In the genomic region with DNA sequence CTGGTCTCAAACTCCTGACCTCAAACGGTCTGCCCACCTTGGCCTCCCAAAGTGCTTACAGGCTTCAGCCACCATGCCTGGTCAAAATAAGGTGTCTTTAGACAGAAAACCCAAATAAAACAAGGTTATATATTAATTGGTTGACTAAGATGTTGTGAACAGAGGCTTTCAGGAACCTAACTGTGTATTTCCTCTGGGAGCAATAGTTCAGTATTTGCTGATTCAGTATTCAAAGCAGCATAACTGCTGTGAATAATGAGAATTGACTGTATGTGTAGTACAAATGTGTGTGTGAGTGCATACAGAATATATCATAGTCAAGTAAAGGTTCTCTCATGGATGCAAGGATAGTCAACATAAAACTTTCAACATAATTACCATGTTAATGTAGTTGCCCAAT, we compare ENCODE assay signal across 16 cellular contexts.
A peak's percentile ranks its signal among the peaks of the same experiment; 100 is the strongest.
DNase-seq lines count a peak whose midpoint lies in the region; ATAC-seq and TF ChIP-seq lines count a peak whose summit lies in the region.
"Had no signal": no experiment of that assay in that cellular context is flagged by ENCODE, and none has a peak within 500 bp of the region (broad histone marks: within the 10 kb centered on the region; RNA-seq: fewer than 3 reads in every experiment).

No MANE protein-coding gene starts in this region.

- peak overlapping the region; percentile 15 for H4K91ac ChIP-seq in trophoblast cell (ENCODE audit: low read depth, low read length)

- H4K20me1 ChIP-seq in KMS-11 (ENCODE audit: insufficient read depth) = no peaks in the 10 kb centered on the region

- H3K27ac Mint-ChIP-seq in CD14-positive monocyte = peak overlapping the region in 5 of 7 donors; percentile 54 to 73 (median 70)
- H3K27ac Mint-ChIP-seq in endodermal cell = no peak overlapping the region
- H3K27ac Mint-ChIP-seq in activated CD8-positive, alpha-beta T cell treated with anti-CD3 and anti-CD28 coated beads, Interleukin-2, amount 10 ng/mL, durations not matched to agents 7 days and 5 days = no peak overlapping the region
- H3K27ac Mint-ChIP-seq: CD4-positive, alpha-beta memory T cell; IgD-negative memory B cell had no signal

- no peaks in the 10 kb centered on the region for H3K27me3 ChIP-seq in KMS-11 (ENCODE audit: insufficient read depth, low read depth)
- no peaks in the 10 kb centered on the region for H3K27me3 ChIP-seq in endodermal cell (ENCODE audit: control insufficient read depth, insufficient read depth, low read length, poor library complexity, severe bottlenecking)
- no peaks in the 10 kb centered on the region for H3K27me3 ChIP-seq in trophoblast cell (ENCODE audit: insufficient read depth, low read length)

- H3K36me3 Mint-ChIP-seq in CD14-positive monocyte (peaks cover 0 to 3% of the 10 kb centered on the region in 2 donors), endodermal cell (ENCODE audit: low read depth) (peaks cover 16% of the 10 kb centered on the region)
- H3K36me3 Mint-ChIP-seq in activated CD8-positive, alpha-beta T cell treated with anti-CD3 and anti-CD28 coated beads, Interleukin-2, amount 10 ng/mL, durations not matched to agents 7 days and 5 days (ENCODE audit: low read depth) = no peaks in the 10 kb centered on the region
- H3K36me3 Mint-ChIP-seq: CD4-positive, alpha-beta memory T cell; IgD-negative memory B cell had no signal

- H3K23ac ChIP-seq in trophoblast cell (ENCODE audit: low read length) = no peak overlapping the region

- no peaks in the 10 kb centered on the region for H3K36me3 ChIP-seq in KMS-11 (ENCODE audit: insufficient read depth)
- no peaks in the 10 kb centered on the region for H3K36me3 ChIP-seq in endodermal cell (ENCODE audit: control insufficient read depth, insufficient read depth, low read length)
- H3K36me3 ChIP-seq in trophoblast cell (ENCODE audit: control insufficient read depth in 1 of 2, insufficient read depth in 2 of 2, low read length in 2 of 2) = peaks cover 3 to 6% of the 10 kb centered on the region in 2 experiments
- H3K36me3 ChIP-seq: HAP-1 had no signal

- H3K79me2 ChIP-seq in KMS-11 (ENCODE audit: insufficient read depth, low read depth) (no peaks in the 10 kb centered on the region), trophoblast cell (ENCODE audit: control insufficient read depth, insufficient read depth, low read length, poor library complexity) (peaks cover 2% of the 10 kb centered on the region)

- H3K4me2 ChIP-seq in KMS-11 = peak overlapping the region; percentile 24; the same call in 1 of the 2 replicates
- H3K4me2 ChIP-seq in trophoblast cell (ENCODE audit: low read length) = no peak overlapping the region

- H3K4ac ChIP-seq in trophoblast cell (ENCODE audit: low read depth, low read length) = no peak overlapping the region

- POLR2A ChIA-PET in activated CD8-positive, alpha-beta T cell treated with anti-CD3 and anti-CD28 coated beads, Interleukin-2, amount 10 ng/mL, durations not matched to agents 7 days and 5 days (lab: Charles Lee) = no interaction called here

- H2BK5ac ChIP-seq in trophoblast cell (ENCODE audit: low read depth, low read length, poor library complexity) = no peak overlapping the region

- intact Hi-C loops in CD14-positive monocyte (cut with micrococcal nuclease) = no loop called here

- H3K9me3 ChIP-seq in endodermal cell (ENCODE audit: control insufficient read depth, low read length) (peaks cover 45% of the 10 kb centered on the region), trophoblast cell (ENCODE audit: insufficient read depth, low read depth, low read length) (peaks cover 3% of the 10 kb centered on the region)

- ATAC-seq in GM21390 (IDR thresholded peaks at IDR 0.05; ENCODE audit: unreplicated experiment) = no peak
- no peak for ATAC-seq in activated CD8-positive, alpha-beta T cell treated with anti-CD3 and anti-CD28 coated beads, Interleukin-2, amount 10 ng/mL, durations not matched to agents 7 days and 5 days

- H4K8ac ChIP-seq in trophoblast cell (ENCODE audit: low read depth, low read length) = no peak overlapping the region

- H3K18ac ChIP-seq in trophoblast cell (ENCODE audit: low read length) = no peak overlapping the region

- DNase-seq in CD14-positive monocyte (ENCODE audit: low spot score) = no peak
- DNase-seq in endodermal cell = no peak
- no peak for DNase-seq in trophoblast cell
- DNase-seq in NCI-H524 treated with DMSO at 0.1 percent for 48 hours (lab: John Stamatoyannopoulos, UW) = no peak
- no peak for DNase-seq in activated CD8-positive, alpha-beta T cell treated with anti-CD3 and anti-CD28 coated beads, Interleukin-2, amount 10 ng/mL, durations not matched to agents 7 days and 5 days
- DNase-seq: AML-193; CD4-positive, alpha-beta memory T cell; DMS153; DMS79; GDM1; KBM-7 had no signal

- H3K4me3 Mint-ChIP-seq in CD14-positive monocyte (no peak overlapping the region), endodermal cell (no peak overlapping the region)
- no peak overlapping the region for H3K4me3 Mint-ChIP-seq in activated CD8-positive, alpha-beta T cell treated with anti-CD3 and anti-CD28 coated beads, Interleukin-2, amount 10 ng/mL, durations not matched to agents 7 days and 5 days
- H3K4me3 Mint-ChIP-seq: CD4-positive, alpha-beta memory T cell; IgD-negative memory B cell had no signal

- H3K27me3 Mint-ChIP-seq in CD14-positive monocyte (ENCODE audit: low read depth in 3 of 3) = peaks cover 0 to 6% (median 1%) of the 10 kb centered on the region in 3 donors
- no peaks in the 10 kb centered on the region for H3K27me3 Mint-ChIP-seq in endodermal cell (ENCODE audit: insufficient read depth)
- H3K27me3 Mint-ChIP-seq in activated CD8-positive, alpha-beta T cell treated with anti-CD3 and anti-CD28 coated beads, Interleukin-2, amount 10 ng/mL, durations not matched to agents 7 days and 5 days (ENCODE audit: low read depth) = no peaks in the 10 kb centered on the region
- H3K27me3 Mint-ChIP-seq: CD4-positive, alpha-beta memory T cell; IgD-negative memory B cell had no signal

- H4K12ac ChIP-seq in trophoblast cell (ENCODE audit: low read depth, low read length) = no peak overlapping the region

- peak overlapping the region; percentile 18; the same call in 1 of the 2 replicates for H2AFZ ChIP-seq in KMS-11 (ENCODE audit: low read depth)
- no peak overlapping the region for H2AFZ ChIP-seq in trophoblast cell (ENCODE audit: insufficient read depth, low read length, poor library complexity)

- peaks cover 17% of the 10 kb centered on the region for H3K4me1 Mint-ChIP-seq in CD14-positive monocyte
- peaks cover 5% of the 10 kb centered on the region for H3K4me1 Mint-ChIP-seq in endodermal cell
- H3K4me1 Mint-ChIP-seq in activated CD8-positive, alpha-beta T cell treated with anti-CD3 and anti-CD28 coated beads, Interleukin-2, amount 10 ng/mL, durations not matched to agents 7 days and 5 days (ENCODE audit: low read depth) = no peaks in the 10 kb centered on the region
- H3K4me1 Mint-ChIP-seq: CD4-positive, alpha-beta memory T cell; IgD-negative memory B cell had no signal

- peaks cover 7 to 26% (median 24%) of the 10 kb centered on the region in 7 donors for H3K9me3 Mint-ChIP-seq in CD14-positive monocyte
- H3K9me3 Mint-ChIP-seq in endodermal cell = peaks cover 49% of the 10 kb centered on the region
- no peaks in the 10 kb centered on the region for H3K9me3 Mint-ChIP-seq in activated CD8-positive, alpha-beta T cell treated with anti-CD3 and anti-CD28 coated beads, Interleukin-2, amount 10 ng/mL, durations not matched to agents 7 days and 5 days (ENCODE audit: insufficient read depth)

- H3K9ac ChIP-seq in KMS-11 (no peak overlapping the region), endodermal cell (ENCODE audit: extremely low read depth, low read length, poor library complexity, severe bottlenecking) (no peak overlapping the region), trophoblast cell (ENCODE audit: low read length) (no peak overlapping the region)

- H3K4me1 ChIP-seq in KMS-11 (ENCODE audit: low read depth, poor library complexity, severe bottlenecking) = peaks cover 16% of the 10 kb centered on the region
- H3K4me1 ChIP-seq in endodermal cell (ENCODE audit: control insufficient read depth, insufficient read depth, low read length) = peaks cover 4% of the 10 kb centered on the region
- peaks cover 4 to 5% of the 10 kb centered on the region in 2 experiments for H3K4me1 ChIP-seq in trophoblast cell (ENCODE audit: control insufficient read depth in 1 of 2, insufficient read depth in 2 of 2, low read length in 2 of 2)

- H3K4me3 ChIP-seq in KMS-11 (IDR thresholded peaks at IDR 0.05; ENCODE audit: insufficient read depth, low read depth, low read length) (no peak overlapping the region), endodermal cell (ENCODE audit: low read length) (peak overlapping the region; percentile 51), trophoblast cell (ENCODE audit: low read depth, low read length) (no peak overlapping the region)
- H3K4me3 ChIP-seq: HAP-1 had no signal

- H3K79me1 ChIP-seq in trophoblast cell (ENCODE audit: low read length) = peaks cover 19% of the 10 kb centered on the region

- H2BK120ac ChIP-seq in trophoblast cell (ENCODE audit: insufficient read depth, low read length, poor library complexity) = peak overlapping the region; percentile 8

- H3K27ac ChIP-seq in KMS-11 = peak overlapping the region; percentile 18; the same call in 1 of the 2 replicates
- H3K27ac ChIP-seq in endodermal cell (ENCODE audit: low read depth, low read length) = no peak overlapping the region
- no peak overlapping the region for H3K27ac ChIP-seq in trophoblast cell (ENCODE audit: low read depth, low read length)
- H3K27ac ChIP-seq: C4-2B had no signal

- H2AK5ac ChIP-seq in trophoblast cell (ENCODE audit: low read length) = no peak overlapping the region

- WGBS in endodermal cell (ENCODE audit: insufficient coverage in 1 of 2, insufficient read length in 1 of 2), 2 experiments = 88 to 100% methylated on average over 1 of the region's 1 CpG
- no CpG with 5 or more reads among the region's 1 CpG for WGBS in trophoblast cell (ENCODE audit: extremely low coverage, insufficient coverage, insufficient read length)

- CTCF ChIA-PET in activated CD8-positive, alpha-beta T cell treated with anti-CD3 and anti-CD28 coated beads, Interleukin-2, amount 10 ng/mL, durations not matched to agents 7 days and 5 days (lab: Charles Lee) = no interaction called here

- H2BK12ac ChIP-seq in trophoblast cell (ENCODE audit: low read length) = no peak overlapping the region

- no peak for TF ChIP-seq CTCF in CD14-positive monocyte (IDR thresholded peaks at IDR 0.05)
- TF ChIP-seq CTCF in KMS-11 (conservative IDR thresholded peaks at IDR 0.05; ENCODE audit: low read depth, low read length) = no peak
- TF ChIP-seq CTCF in endodermal cell (conservative IDR thresholded peaks at IDR 0.05) = no peak

- H3K14ac ChIP-seq in trophoblast cell (ENCODE audit: low read length) = no peak overlapping the region

Comparison
In these comparisons a context has a peak if more than half of its experiments do, and no peak if none do; other contexts are left out.
1. H3K27ac Mint-ChIP-seq: peak in CD14-positive monocyte (5 of 7); none in endodermal cell (single experiment) and activated CD8-positive, alpha-beta T cell treated with anti-CD3 and anti-CD28 coated beads, Interleukin-2, amount 10 ng/mL, durations not matched to agents 7 days and 5 days (single experiment).